14 cellular contexts compared by ENCODE assay signal in genomic region chr16:55015181-55015913, GRCh38.
DNase-seq lines count a peak whose midpoint lies in the region; FAIRE-seq and TF ChIP-seq lines count a peak whose summit lies in the region.
"Had no signal": no experiment of that assay in that cellular context is flagged by ENCODE, and none has a peak within 500 bp of the region (broad histone marks: within the 10 kb centered on the region; RNA-seq: fewer than 3 reads in every experiment).

No MANE protein-coding gene starts in this region.

- H3K4me1 ChIP-seq in astrocyte (ENCODE audit: insufficient read depth, low read length), result no peaks in the 10 kb centered on the region
- H3K4me1 ChIP-seq: A549 had no signal

- no peak overlapping the region for H3K4me3 Mint-ChIP-seq in astrocyte (ENCODE audit: unreplicated experiment)
- H3K4me3 Mint-ChIP-seq: CD4-positive, CD25-positive, alpha-beta regulatory T cell had no signal

- no peak overlapping the region for H3K9ac ChIP-seq in astrocyte (ENCODE audit: low read length)

- peaks cover 8% of the 10 kb centered on the region for H3K9me3 ChIP-seq in astrocyte (ENCODE audit: insufficient read depth, low read depth, low read length)
- H3K9me3 ChIP-seq: A549 had no signal

- H3K27ac ChIP-seq in astrocyte (ENCODE audit: low read depth, low read length), result no peak overlapping the region
- H3K27ac ChIP-seq: A549, HL-60 had no signal

- no peak overlapping the region for H3K27ac Mint-ChIP-seq in astrocyte (ENCODE audit: unreplicated experiment)
- H3K27ac Mint-ChIP-seq: CD4-positive, CD25-positive, alpha-beta regulatory T cell had no signal

- no peaks in the 10 kb centered on the region for H3K79me2 ChIP-seq in astrocyte (ENCODE audit: insufficient read depth, low read length)

- no peak overlapping the region for H3K4me3 ChIP-seq in astrocyte (ENCODE audit: insufficient read depth, low read depth, low read length)
- H3K4me3 ChIP-seq: A549 had no signal

- no peaks in the 10 kb centered on the region for H3K36me3 ChIP-seq in astrocyte (ENCODE audit: insufficient read depth, low read length)

- peak; percentile 35 for DNase-seq in H4 (ENCODE audit: low spot score)
- DNase-seq in astrocyte (ENCODE audit: low read depth), result peak; percentile 66
- DNase-seq in islet precursor cell, result peak; percentile 43
- no peak for DNase-seq in urothelium cell line (ENCODE audit: low spot score)
- no peak for DNase-seq in GM10266 (ENCODE audit: extremely low spot score)
- no peak for DNase-seq in stimulated activated CD4-positive, alpha-beta T cell treated with anti-CD3 and anti-CD28 coated beads, Interleukin-2, amount 100 ng/mL, for 24 hours
- no peak for DNase-seq in NCI-H1092 treated with DMSO at 0.1 percent for 48 hours (lab: John Stamatoyannopoulos, UW)
- DNase-seq: CD4-positive, CD25-positive, alpha-beta regulatory T cell; DMS153; DMS79 treated with DMSO at 0.1 percent for 48 hours; GDM1 had no signal

- no peak overlapping the region for H3K4me2 ChIP-seq in astrocyte (ENCODE audit: low read length)
- H3K4me2 ChIP-seq: A549 had no signal

- no peaks in the 10 kb centered on the region for H3K9me3 Mint-ChIP-seq in astrocyte (ENCODE audit: unreplicated experiment)

- no peaks in the 10 kb centered on the region for H3K27me3 ChIP-seq in astrocyte (ENCODE audit: insufficient read depth, low read length)

- no peaks in the 10 kb centered on the region for H4K20me1 ChIP-seq in astrocyte (ENCODE audit: insufficient read depth, low read length)

- TF ChIP-seq CTCF in astrocyte (IDR thresholded peaks at IDR 0.05; ENCODE audit: insufficient read depth, low read depth, low read length), result no peak
- no peak for TF ChIP-seq CTCF in GM10266 (IDR thresholded peaks at IDR 0.05; ENCODE audit: control insufficient read depth, insufficient read depth, low read depth, missing control alignments)

- no peak overlapping the region for H2AFZ ChIP-seq in astrocyte (ENCODE audit: low read depth, low read length)

- no peaks in the 10 kb centered on the region for H3K4me1 Mint-ChIP-seq in astrocyte (ENCODE audit: low read depth, unreplicated experiment)
- H3K4me1 Mint-ChIP-seq: CD4-positive, CD25-positive, alpha-beta regulatory T cell had no signal

- FAIRE-seq in astrocyte (lab: Jason Lieb, UNC), result no peak
- FAIRE-seq in urothelium cell line (lab: Jason Lieb, UNC), result peak; percentile 30
- FAIRE-seq: A549, H54 had no signal

- H3K36me3 Mint-ChIP-seq in astrocyte (ENCODE audit: low read depth, unreplicated experiment), result no peaks in the 10 kb centered on the region
- H3K36me3 Mint-ChIP-seq: CD4-positive, CD25-positive, alpha-beta regulatory T cell had no signal

- H3K27me3 Mint-ChIP-seq in astrocyte (ENCODE audit: low read depth, unreplicated experiment), result peaks cover 9% of the 10 kb centered on the region

Comparison
In these comparisons a context has a peak if more than half of its experiments do, and no peak if none do; other contexts are left out.
1. DNase-seq: peak in H4 (single experiment), astrocyte (single experiment) and islet precursor cell (single experiment); none in urothelium cell line (single experiment), GM10266 (single experiment), stimulated activated CD4-positive, alpha-beta T cell treated with anti-CD3 and anti-CD28 coated beads, Interleukin-2, amount 100 ng/mL, for 24 hours (0 of 2) and NCI-H1092 treated with DMSO at 0.1 percent for 48 hours (single experiment).